In genomic region chr4:118417325-118417724, GRCh38 we compare ENCODE assay signal across 1 cellular context.
A peak's percentile ranks its signal among the peaks of the same experiment; 100 is the strongest.
TF ChIP-seq lines count a peak whose summit lies in the region.

No MANE protein-coding gene starts in this region.

TF ChIP-seq in SK-N-SH, 30 proteins besides CTCF, POLR2A, EP300 and RAD21 (continued from another document):
- TF ChIP-seq JUND (IDR thresholded peaks at IDR 0.05): peak; percentile 31; the same call in 1 of the 2 replicates
